In genomic region chr6:115055579-115055978, GRCh38 we compare ENCODE assay signal across 26 cellular contexts.
"Had no signal": no experiment of that assay in that cellular context is flagged by ENCODE, and none has a peak within 500 bp of the region (broad histone marks: within the 10 kb centered on the region; RNA-seq: fewer than 3 reads in every experiment).

No MANE protein-coding gene starts in this region.

- H3K4me1 ChIP-seq: colonic mucosa, esophagus squamous epithelium, gastrocnemius medialis, heart right ventricle, left lung, lower lobe of right lung had no signal

- H3K9me3 ChIP-seq: colonic mucosa, esophagus squamous epithelium, gastrocnemius medialis, heart right ventricle, left lung, lower lobe of right lung had no signal

- H3K27me3 ChIP-seq: colonic mucosa, esophagus squamous epithelium, gastrocnemius medialis, heart right ventricle, left lung had no signal

- ATAC-seq: effector memory CD8-positive, alpha-beta T cell; esophagus mucosa; gastrocnemius medialis; heart right ventricle; left cardiac atrium; left lung; left ventricle myocardium superior; lower lobe of right lung; mucosa of descending colon had no signal

- FAIRE-seq: endometrium, islet of Langerhans, keratinocyte had no signal

- H3K27ac ChIP-seq: colonic mucosa, epithelial cell of prostate, esophagus squamous epithelium, gastrocnemius medialis, heart right ventricle, left lung, lower lobe of right lung had no signal

- DNase-seq: colonic mucosa; cortex of kidney; effector CD8-positive, alpha-beta T cell; effector memory CD8-positive, alpha-beta T cell; endodermal cell; erythroblast; esophagus squamous epithelium; foreskin fibroblast; foreskin melanocyte; gastrocnemius medialis; glutamatergic neuron; head of caudate nucleus; heart right ventricle; hippocampal formation; left cardiac atrium; left lung; left ventricle myocardium superior; lower lobe of right lung; mesenchymal stem cell; mucosa of descending colon; naive B cell had no signal

- H3K4me3 ChIP-seq: colonic mucosa, esophagus squamous epithelium, gastrocnemius medialis, heart right ventricle, left lung, lower lobe of right lung, mucosa of descending colon had no signal

- H3K36me3 ChIP-seq: colonic mucosa, esophagus squamous epithelium, gastrocnemius medialis, heart right ventricle, left lung, lower lobe of right lung had no signal
